In genomic region chr18:44704137-44704791, GRCh38 we compare ENCODE assay signal across 16 cellular contexts. TPM values are rescaled to one million over a fixed set of nuclear protein-coding genes. Genes with fewer than 3 reads are reported as not detected.
DNase-seq lines count a peak whose midpoint lies in the region; ATAC-seq and TF ChIP-seq lines count a peak whose summit lies in the region.
"Had no signal": no experiment of that assay in that cellular context is flagged by ENCODE, and none has a peak within 500 bp of the region (broad histone marks: within the 10 kb centered on the region; RNA-seq: fewer than 3 reads in every experiment).

No MANE protein-coding gene starts in this region.

- H3K9me2 ChIP-seq in GM23338 (ENCODE audit: insufficient read depth) = no peaks in the 10 kb centered on the region
- H3K9me2 ChIP-seq in OCI-LY1 (ENCODE audit: low read depth, low read length) = no peaks in the 10 kb centered on the region

- H3K36me3 ChIP-seq in GM23338 (ENCODE audit: insufficient read depth) = no peaks in the 10 kb centered on the region
- peaks cover 10% of the 10 kb centered on the region; the same call in 1 of the 2 replicates for H3K36me3 ChIP-seq in OCI-LY1 (ENCODE audit: insufficient read depth, low read length)
- H3K36me3 ChIP-seq in parathyroid adenoma (ENCODE audit: control insufficient read depth, insufficient read depth, low read length) = no peaks in the 10 kb centered on the region
- H3K36me3 ChIP-seq in esophagus squamous epithelium = no peaks in the 10 kb centered on the region
- H3K36me3 ChIP-seq: BLaER1 had no signal

- H3K27me3 ChIP-seq in GM23338 (ENCODE audit: insufficient read depth) (no peaks in the 10 kb centered on the region), OCI-LY1 (ENCODE audit: insufficient read depth, low read length) (no peaks in the 10 kb centered on the region), parathyroid adenoma (ENCODE audit: control insufficient read depth, insufficient read depth, low read length) (no peaks in the 10 kb centered on the region), esophagus squamous epithelium (no peaks in the 10 kb centered on the region)
- H3K27me3 ChIP-seq: BLaER1 had no signal

- H2AFZ ChIP-seq in GM23338 (no peak overlapping the region), OCI-LY1 (ENCODE audit: low read length) (no peak overlapping the region), parathyroid adenoma (no peak overlapping the region)

- peaks cover 20% of the 10 kb centered on the region for H3K4me1 ChIP-seq in GM23338 (ENCODE audit: insufficient read depth)
- peaks cover 69% of the 10 kb centered on the region for H3K4me1 ChIP-seq in OCI-LY1 (ENCODE audit: insufficient read depth, low read length, severe bottlenecking)
- peaks cover 33% of the 10 kb centered on the region for H3K4me1 ChIP-seq in parathyroid adenoma
- H3K4me1 ChIP-seq in esophagus squamous epithelium = peaks cover 0 to 40% (median 31%) of the 10 kb centered on the region in 3 donors
- H3K4me1 ChIP-seq: Caco-2 had no signal

- H3K4me3 ChIP-seq in GM23338 = no peak overlapping the region
- H3K4me3 ChIP-seq in OCI-LY1 (ENCODE audit: low read depth, low read length, poor library complexity, severe bottlenecking) = no peak overlapping the region
- H3K4me3 ChIP-seq in fibroblast of villous mesenchyme (ENCODE audit: low read depth, low read length) = no peak overlapping the region
- no peak overlapping the region for H3K4me3 ChIP-seq in parathyroid adenoma (ENCODE audit: low read depth, low read length)
- H3K4me3 ChIP-seq in esophagus squamous epithelium = no peak overlapping the region
- H3K4me3 ChIP-seq: BLaER1 had no signal

- H3K4me1 Mint-ChIP-seq in GM23338 = peaks cover 36% of the 10 kb centered on the region

- H3F3A ChIP-seq in GM23338 (replicated peaks; ENCODE audit: low read depth) = no peaks in the 10 kb centered on the region
- no peaks in the 10 kb centered on the region for H3F3A ChIP-seq in OCI-LY1 (ENCODE audit: insufficient read depth, low read length)

- ATAC-seq in GM23338 = no peak
- ATAC-seq: HCT116 had no signal

- H3K9me3 ChIP-seq in OCI-LY1 (ENCODE audit: low read length) (no peaks in the 10 kb centered on the region), parathyroid adenoma (ENCODE audit: control insufficient read depth, low read length) (no peaks in the 10 kb centered on the region), esophagus squamous epithelium (no peaks in the 10 kb centered on the region)
- H3K9me3 ChIP-seq: BLaER1, Caco-2 had no signal

- intact Hi-C loops in esophagus squamous epithelium (cut with DNase I) = no loop called here

- H3K27me3 Mint-ChIP-seq in GM23338 (ENCODE audit: insufficient read depth, low read depth, poor library complexity) = no peaks in the 10 kb centered on the region
- H3K27me3 Mint-ChIP-seq: IgD-negative memory B cell had no signal

- TF ChIP-seq CTCF in GM23338 (conservative IDR thresholded peaks at IDR 0.05; ENCODE audit: low read depth in 2 of 2) = no peak
- TF ChIP-seq CTCF in OCI-LY1 (IDR thresholded peaks at IDR 0.05; ENCODE audit: low read length) = no peak
- no peak for TF ChIP-seq CTCF in fibroblast of villous mesenchyme (IDR thresholded peaks at IDR 0.05; ENCODE audit: insufficient read depth, low read depth, low read length)
- TF ChIP-seq CTCF in parathyroid adenoma (IDR thresholded peaks at IDR 0.05) = no peak
- TF ChIP-seq CTCF in esophagus squamous epithelium (IDR thresholded peaks at IDR 0.05) = no peak

- H3K27ac ChIP-seq in GM23338 (ENCODE audit: low read depth) (no peak overlapping the region), OCI-LY1 (ENCODE audit: low read depth, low read length, poor library complexity, severe bottlenecking) (no peak overlapping the region), parathyroid adenoma (peak overlapping the region; percentile 50), esophagus squamous epithelium (peak overlapping the region in 1 of 4 donors; percentile 55)
- H3K27ac ChIP-seq: BLaER1, HL-60 had no signal

- H3K4me3 Mint-ChIP-seq in GM23338 = no peak overlapping the region
- H3K4me3 Mint-ChIP-seq: CD8-positive, alpha-beta memory T cell; IgD-negative memory B cell had no signal

- H3K79me2 ChIP-seq in GM23338 (replicated peaks; ENCODE audit: insufficient read depth) = no peaks in the 10 kb centered on the region; the same call in 1 of the 2 replicates
- no peaks in the 10 kb centered on the region for H3K79me2 ChIP-seq in OCI-LY1 (ENCODE audit: insufficient read depth, low read length)
- peaks cover 9% of the 10 kb centered on the region for H3K79me2 ChIP-seq in parathyroid adenoma

- no peaks in the 10 kb centered on the region; the same call in 1 of the 2 replicates for H4K20me1 ChIP-seq in GM23338 (replicated peaks; ENCODE audit: insufficient read depth)
- H4K20me1 ChIP-seq in OCI-LY1 (ENCODE audit: insufficient read depth, low read length) = no peaks in the 10 kb centered on the region
- H4K20me1 ChIP-seq: BLaER1 had no signal

- H3K9ac ChIP-seq in OCI-LY1 (ENCODE audit: low read length) (no peak overlapping the region), parathyroid adenoma (no peak overlapping the region)
- H3K9ac ChIP-seq: BLaER1 had no signal

- H3K9me3 Mint-ChIP-seq in GM23338 = peaks cover 3% of the 10 kb centered on the region; the same call in 1 of the 3 replicates
- H3K9me3 Mint-ChIP-seq: CD8-positive, alpha-beta memory T cell; IgD-negative memory B cell had no signal

- H3K4me2 ChIP-seq in GM23338 (peak overlapping the region; percentile 56), OCI-LY1 (ENCODE audit: low read length) (peak overlapping the region; percentile 23; the same call in 1 of the 2 replicates), parathyroid adenoma (ENCODE audit: low read length) (no peak overlapping the region)
- H3K4me2 ChIP-seq: BLaER1 had no signal

- 100% methylated on average over 1 of the region's 1 CpG for WGBS in esophagus squamous epithelium, 2 donors

- H3K36me3 Mint-ChIP-seq in GM23338 (ENCODE audit: low read depth) = peaks cover 7% of the 10 kb centered on the region; the same call in 2 of the 3 replicates

- no peak overlapping the region for H3K27ac Mint-ChIP-seq in GM23338

- no peak for DNase-seq in GM23338 (ENCODE audit: low spot score)
- DNase-seq in fibroblast of villous mesenchyme (ENCODE audit: low read depth) = peak; percentile 34
- no peak for DNase-seq in esophagus squamous epithelium (lab: John Stamatoyannopoulos, UW)
- DNase-seq in Ammon's horn (ENCODE audit: low spot score) = no peak
- no peak for DNase-seq in GM19240 (ENCODE audit: insufficient read length, low spot score)
- no peak for DNase-seq in HPDE6-E6E7 (ENCODE audit: extremely low spot score)
- DNase-seq: Caco-2; CD8-positive, alpha-beta memory T cell; DND-41; GDM1 had no signal

- no peak for TF ChIP-seq POLR2A in esophagus squamous epithelium (IDR thresholded peaks at IDR 0.05)

TF ChIP-seq in GM23338, 12 proteins besides CTCF, POLR2A, EP300 and RAD21 (continues in another document):
- no peak for TF ChIP-seq REST (IDR thresholded peaks at IDR 0.05; ENCODE audit: unreplicated experiment)
- no peak for TF ChIP-seq EZH2phosphoT487 (IDR thresholded peaks at IDR 0.05; ENCODE audit: unreplicated experiment)
- no peak for TF ChIP-seq JUNB (IDR thresholded peaks at IDR 0.05; ENCODE audit: unreplicated experiment)
- TF ChIP-seq, protein P1, sequence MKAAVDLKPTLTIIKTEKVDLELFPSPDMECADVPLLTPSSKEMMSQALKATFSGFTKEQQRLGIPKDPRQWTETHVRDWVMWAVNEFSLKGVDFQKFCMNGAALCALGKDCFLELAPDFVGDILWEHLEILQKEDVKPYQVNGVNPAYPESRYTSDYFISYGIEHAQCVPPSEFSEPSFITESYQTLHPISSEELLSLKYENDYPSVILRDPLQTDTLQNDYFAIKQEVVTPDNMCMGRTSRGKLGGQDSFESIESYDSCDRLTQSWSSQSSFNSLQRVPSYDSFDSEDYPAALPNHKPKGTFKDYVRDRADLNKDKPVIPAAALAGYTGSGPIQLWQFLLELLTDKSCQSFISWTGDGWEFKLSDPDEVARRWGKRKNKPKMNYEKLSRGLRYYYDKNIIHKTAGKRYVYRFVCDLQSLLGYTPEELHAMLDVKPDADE (IDR thresholded peaks at IDR 0.05) = no peak
- no peak for TF ChIP-seq STAT1 (IDR thresholded peaks at IDR 0.05; ENCODE audit: unreplicated experiment)
- no peak for TF ChIP-seq NANOG (IDR thresholded peaks at IDR 0.05; ENCODE audit: borderline replicate concordance)
- TF ChIP-seq EZH2 (IDR thresholded peaks at IDR 0.05; ENCODE audit: low read depth, unreplicated experiment) = no peak
- no peak for TF ChIP-seq ZNF114 (CRISPR knock-in tag; IDR thresholded peaks at IDR 0.05)
- TF ChIP-seq POLR2AphosphoS5 (IDR thresholded peaks at IDR 0.05; ENCODE audit: low read depth) = no peak

RNA-seq across cellular contexts. Expression of gene SETBP1, which starts 23.6 kb away (rescaled TPM):
- total RNA-seq in GM23338 (2014; rRNA removed; shearing (Covaris generic)) = 3.7 and 5.5 TPM in 2 replicates
- polyA plus RNA-seq in GM23338 (2016; fragmentation: Nextera tagmentation; extraction: Ambion mirVana) = 1.6 TPM in 2 replicates
- total RNA-seq in fibroblast of villous mesenchyme (2.6 and 2.9 TPM in 2 replicates), esophagus squamous epithelium (10 to 100 TPM in 1 of 4 donors, 1 to 10 TPM in 3; 2.6 to 18.5 (median 6.4) TPM)
